Comparison of ENCODE assay signal across 1 cellular context in the genomic region with DNA sequence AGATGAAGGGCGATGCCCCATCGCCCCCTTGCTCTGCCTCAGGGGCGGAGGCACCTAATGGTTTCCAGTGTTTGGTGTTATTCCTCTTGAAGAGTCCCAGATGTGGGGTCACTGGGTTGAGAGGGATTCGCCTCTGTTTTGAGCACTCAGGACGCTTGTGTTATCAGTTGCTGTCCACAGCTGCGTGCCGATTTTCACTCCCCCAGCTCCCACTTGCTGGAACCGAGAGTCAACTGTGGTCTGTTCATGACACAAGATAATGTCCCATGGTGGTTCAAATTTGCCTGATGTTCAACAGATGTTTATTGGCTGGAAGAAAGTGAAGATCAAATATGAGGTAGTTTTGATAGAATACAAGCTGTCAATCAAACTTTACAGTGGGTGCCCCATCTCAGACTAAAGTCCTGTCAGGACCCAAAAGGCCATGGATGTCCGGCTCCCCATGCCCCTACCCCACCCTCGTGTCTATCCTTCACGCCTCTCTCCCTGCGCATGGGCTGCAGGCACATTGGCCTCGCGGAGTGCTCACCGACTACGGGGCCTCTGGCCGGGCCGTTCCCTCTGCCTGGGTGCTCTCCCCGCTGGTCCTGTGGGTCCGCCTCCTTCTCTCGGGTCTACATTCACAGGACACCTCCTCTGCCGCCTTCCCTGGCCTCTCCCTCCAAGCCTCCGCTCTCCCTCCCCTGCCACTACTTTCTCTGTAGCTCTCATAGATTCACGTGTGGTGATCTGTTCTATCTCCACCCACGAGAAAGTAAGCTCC.
A peak's percentile ranks its signal among the peaks of the same experiment; 100 is the strongest.
TF ChIP-seq lines count a peak whose summit lies in the region.

No MANE protein-coding gene starts in this region.

TF ChIP-seq in GM12878, 131 proteins besides CTCF, POLR2A, EP300 and RAD21:
- TF ChIP-seq CEBPB (IDR thresholded peaks at IDR 0.05; ENCODE audit: borderline replicate concordance in 1 of 2, low read depth in 2 of 2, low read length in 2 of 2) = no peak
- no peak for TF ChIP-seq CHD4 (IDR thresholded peaks at IDR 0.05)
- TF ChIP-seq BCL11A (IDR thresholded peaks at IDR 0.05; ENCODE audit: low read depth, low read length) = 0 out of 2 replicates have a peak, but pooled peaks have one; percentile 52
- TF ChIP-seq ZNF622 (IDR thresholded peaks at IDR 0.05) = no peak
- TF ChIP-seq, protein P1, sequence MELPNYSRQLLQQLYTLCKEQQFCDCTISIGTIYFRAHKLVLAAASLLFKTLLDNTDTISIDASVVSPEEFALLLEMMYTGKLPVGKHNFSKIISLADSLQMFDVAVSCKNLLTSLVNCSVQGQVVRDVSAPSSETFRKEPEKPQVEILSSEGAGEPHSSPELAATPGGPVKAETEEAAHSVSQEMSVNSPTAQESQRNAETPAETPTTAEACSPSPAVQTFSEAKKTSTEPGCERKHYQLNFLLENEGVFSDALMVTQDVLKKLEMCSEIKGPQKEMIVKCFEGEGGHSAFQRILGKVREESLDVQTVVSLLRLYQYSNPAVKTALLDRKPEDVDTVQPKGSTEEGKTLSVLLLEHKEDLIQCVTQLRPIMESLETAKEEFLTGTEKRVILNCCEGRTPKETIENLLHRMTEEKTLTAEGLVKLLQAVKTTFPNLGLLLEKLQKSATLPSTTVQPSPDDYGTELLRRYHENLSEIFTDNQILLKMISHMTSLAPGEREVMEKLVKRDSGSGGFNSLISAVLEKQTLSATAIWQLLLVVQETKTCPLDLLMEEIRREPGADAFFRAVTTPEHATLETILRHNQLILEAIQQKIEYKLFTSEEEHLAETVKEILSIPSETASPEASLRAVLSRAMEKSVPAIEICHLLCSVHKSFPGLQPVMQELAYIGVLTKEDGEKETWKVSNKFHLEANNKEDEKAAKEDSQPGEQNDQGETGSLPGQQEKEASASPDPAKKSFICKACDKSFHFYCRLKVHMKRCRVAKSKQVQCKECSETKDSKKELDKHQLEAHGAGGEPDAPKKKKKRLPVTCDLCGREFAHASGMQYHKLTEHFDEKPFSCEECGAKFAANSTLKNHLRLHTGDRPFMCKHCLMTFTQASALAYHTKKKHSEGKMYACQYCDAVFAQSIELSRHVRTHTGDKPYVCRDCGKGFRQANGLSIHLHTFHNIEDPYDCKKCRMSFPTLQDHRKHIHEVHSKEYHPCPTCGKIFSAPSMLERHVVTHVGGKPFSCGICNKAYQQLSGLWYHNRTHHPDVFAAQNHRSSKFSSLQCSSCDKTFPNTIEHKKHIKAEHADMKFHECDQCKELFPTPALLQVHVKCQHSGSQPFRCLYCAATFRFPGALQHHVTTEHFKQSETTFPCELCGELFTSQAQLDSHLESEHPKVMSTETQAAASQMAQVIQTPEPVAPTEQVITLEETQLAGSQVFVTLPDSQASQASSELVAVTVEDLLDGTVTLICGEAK (IDR thresholded peaks at IDR 0.05; ENCODE audit: borderline replicate concordance) = no peak
- TF ChIP-seq, protein P2, sequence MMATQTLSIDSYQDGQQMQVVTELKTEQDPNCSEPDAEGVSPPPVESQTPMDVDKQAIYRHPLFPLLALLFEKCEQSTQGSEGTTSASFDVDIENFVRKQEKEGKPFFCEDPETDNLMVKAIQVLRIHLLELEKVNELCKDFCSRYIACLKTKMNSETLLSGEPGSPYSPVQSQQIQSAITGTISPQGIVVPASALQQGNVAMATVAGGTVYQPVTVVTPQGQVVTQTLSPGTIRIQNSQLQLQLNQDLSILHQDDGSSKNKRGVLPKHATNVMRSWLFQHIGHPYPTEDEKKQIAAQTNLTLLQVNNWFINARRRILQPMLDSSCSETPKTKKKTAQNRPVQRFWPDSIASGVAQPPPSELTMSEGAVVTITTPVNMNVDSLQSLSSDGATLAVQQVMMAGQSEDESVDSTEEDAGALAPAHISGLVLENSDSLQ (IDR thresholded peaks at IDR 0.05) = peak; percentile 91
- TF ChIP-seq, protein P3, sequence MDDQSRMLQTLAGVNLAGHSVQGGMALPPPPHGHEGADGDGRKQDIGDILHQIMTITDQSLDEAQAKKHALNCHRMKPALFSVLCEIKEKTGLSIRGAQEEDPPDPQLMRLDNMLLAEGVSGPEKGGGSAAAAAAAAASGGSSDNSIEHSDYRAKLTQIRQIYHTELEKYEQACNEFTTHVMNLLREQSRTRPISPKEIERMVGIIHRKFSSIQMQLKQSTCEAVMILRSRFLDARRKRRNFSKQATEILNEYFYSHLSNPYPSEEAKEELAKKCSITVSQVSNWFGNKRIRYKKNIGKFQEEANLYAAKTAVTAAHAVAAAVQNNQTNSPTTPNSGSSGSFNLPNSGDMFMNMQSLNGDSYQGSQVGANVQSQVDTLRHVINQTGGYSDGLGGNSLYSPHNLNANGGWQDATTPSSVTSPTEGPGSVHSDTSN (IDR thresholded peaks at IDR 0.05; ENCODE audit: insufficient replicate concordance, low read depth, low read length) = peak; percentile 63
- TF ChIP-seq TCF12 (IDR thresholded peaks at IDR 0.05; ENCODE audit: low read depth, low read length) = peak; percentile 61; the same call in 1 of the 2 replicates
- TF ChIP-seq RB1 (IDR thresholded peaks at IDR 0.05; ENCODE audit: borderline replicate concordance) = no peak
- TF ChIP-seq RUNX3 (IDR thresholded peaks at IDR 0.05; ENCODE audit: low read length) = peak; percentile 55
